In genomic region chr20:53413188-53413631, GRCh38 we compare ENCODE assay signal across 9 cellular contexts.
DNase-seq lines count a peak whose midpoint lies in the region; ATAC-seq and TF ChIP-seq lines count a peak whose summit lies in the region.
"Had no signal": no experiment of that assay in that cellular context is flagged by ENCODE, and none has a peak within 500 bp of the region (broad histone marks: within the 10 kb centered on the region; RNA-seq: fewer than 3 reads in every experiment).

No MANE protein-coding gene starts in this region.

- H3K9me2 ChIP-seq in DOHH2 (replicated peaks; ENCODE audit: control insufficient read depth, low read length) = no peaks in the 10 kb centered on the region

- no peak overlapping the region for H3K27ac ChIP-seq in DOHH2 (ENCODE audit: low read depth, low read length)
- H3K27ac ChIP-seq in cardiac muscle cell = no peak overlapping the region
- H3K27ac ChIP-seq: HL-60 had no signal

- H3K9me3 ChIP-seq in DOHH2 (ENCODE audit: control insufficient read depth, insufficient read depth, low read length) (no peaks in the 10 kb centered on the region), cardiac muscle cell (ENCODE audit: low read depth) (no peaks in the 10 kb centered on the region)

- no peaks in the 10 kb centered on the region for H3F3A ChIP-seq in DOHH2 (ENCODE audit: control insufficient read depth, insufficient read depth)

- H3K27me3 ChIP-seq in DOHH2 (ENCODE audit: control insufficient read depth, low read length) (peaks cover 4% of the 10 kb centered on the region; the same call in 1 of the 2 replicates), cardiac muscle cell (no peaks in the 10 kb centered on the region)

- TF ChIP-seq CTCF in DOHH2 (IDR thresholded peaks at IDR 0.05; ENCODE audit: low read depth, low read length, poor library complexity, severe bottlenecking) (peak; percentile 75), cardiac muscle cell (IDR thresholded peaks at IDR 0.05; ENCODE audit: low read depth, low read length) (peak; percentile 15), omental fat pad (IDR thresholded peaks at IDR 0.05) (no peak)

- no peaks in the 10 kb centered on the region for H4K20me1 ChIP-seq in DOHH2 (ENCODE audit: control insufficient read depth, insufficient read depth, low read depth, low read length)

- peak overlapping the region; percentile 24 for H3K4me2 ChIP-seq in DOHH2 (ENCODE audit: low read length)

- no peaks in the 10 kb centered on the region for H3K36me3 ChIP-seq in DOHH2 (ENCODE audit: control insufficient read depth, low read length)
- no peaks in the 10 kb centered on the region for H3K36me3 ChIP-seq in cardiac muscle cell

- peak; percentile 35 for DNase-seq in Jurkat, Clone E6-1 (ENCODE audit: low read depth, low spot score)
- peak; percentile 39 to 57 for DNase-seq in activated CD4-positive, alpha-beta T cell treated with anti-CD3 and anti-CD28 coated beads, Interleukin-2, amount 50 U/mL, for 48 hours
- DNase-seq in cardiac muscle cell (ENCODE audit: low read depth in 1 of 2, low spot score in 1 of 2) (peak in 1 of 2 donors; percentile 31), omental fat pad (ENCODE audit: low spot score) (no peak), T1000 (lab: John Stamatoyannopoulos, UW) (no peak)
- DNase-seq in stimulated activated CD4-positive, alpha-beta T cell treated with anti-CD3 and anti-CD28 coated beads, Interleukin-2, amount 100 ng/mL, for 48 hours = peak; percentile 26 to 29

- H3K79me2 ChIP-seq in DOHH2 (ENCODE audit: control insufficient read depth, low read length) = no peaks in the 10 kb centered on the region

- peak; percentile 97 for ATAC-seq in GM21447 (IDR thresholded peaks at IDR 0.05; ENCODE audit: unreplicated experiment)
- ATAC-seq in omental fat pad (ENCODE audit: low FRiP score) = no peak

- peaks cover 6% of the 10 kb centered on the region; the same call in 1 of the 2 replicates for H3K4me1 ChIP-seq in DOHH2 (ENCODE audit: control insufficient read depth, low read length)
- no peaks in the 10 kb centered on the region for H3K4me1 ChIP-seq in cardiac muscle cell (ENCODE audit: low read depth)

- no peak overlapping the region for H3K4me3 ChIP-seq in DOHH2 (ENCODE audit: low read length)
- H3K4me3 ChIP-seq in Jurkat, Clone E6-1 (ENCODE audit: low read length) = no peak overlapping the region
- no peak overlapping the region for H3K4me3 ChIP-seq in cardiac muscle cell

Comparison
In these comparisons a context has a peak if more than half of its experiments do, and no peak if none do; other contexts are left out.
1. CTCF ChIP-seq: peak in DOHH2 (single experiment) and cardiac muscle cell (single experiment); none in omental fat pad (0 of 3).
2. DNase-seq: peak in Jurkat, Clone E6-1 (single experiment), activated CD4-positive, alpha-beta T cell treated with anti-CD3 and anti-CD28 coated beads, Interleukin-2, amount 50 U/mL, for 48 hours (2 of 2) and stimulated activated CD4-positive, alpha-beta T cell treated with anti-CD3 and anti-CD28 coated beads, Interleukin-2, amount 100 ng/mL, for 48 hours (2 of 2); none in omental fat pad (single experiment) and T1000 (single experiment).